In the genomic region with DNA sequence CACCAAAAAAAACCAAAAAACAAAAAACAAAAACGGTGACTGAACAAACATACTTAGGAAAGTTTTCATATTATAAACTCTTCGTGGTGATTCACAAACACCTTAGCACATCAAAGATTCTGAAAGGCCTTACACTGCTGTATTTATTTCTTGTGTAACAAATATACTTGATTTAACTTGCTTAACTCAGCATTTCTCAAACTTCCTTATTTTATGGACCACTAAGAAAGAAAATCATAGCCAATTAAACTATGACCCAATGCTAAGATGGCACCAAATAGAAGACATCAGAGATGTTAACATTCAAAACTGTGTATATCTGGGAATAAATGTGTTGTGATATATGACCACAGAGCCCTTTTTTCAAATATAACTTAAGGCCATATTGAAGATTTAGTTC, we compare ENCODE assay signal across 1 cellular context.
TF ChIP-seq lines count a peak whose summit lies in the region.

No MANE protein-coding gene starts in this region.

TF ChIP-seq in WTC11, 78 proteins besides CTCF, POLR2A, EP300 and RAD21 (continued from another document):
- TF ChIP-seq, protein P1, sequence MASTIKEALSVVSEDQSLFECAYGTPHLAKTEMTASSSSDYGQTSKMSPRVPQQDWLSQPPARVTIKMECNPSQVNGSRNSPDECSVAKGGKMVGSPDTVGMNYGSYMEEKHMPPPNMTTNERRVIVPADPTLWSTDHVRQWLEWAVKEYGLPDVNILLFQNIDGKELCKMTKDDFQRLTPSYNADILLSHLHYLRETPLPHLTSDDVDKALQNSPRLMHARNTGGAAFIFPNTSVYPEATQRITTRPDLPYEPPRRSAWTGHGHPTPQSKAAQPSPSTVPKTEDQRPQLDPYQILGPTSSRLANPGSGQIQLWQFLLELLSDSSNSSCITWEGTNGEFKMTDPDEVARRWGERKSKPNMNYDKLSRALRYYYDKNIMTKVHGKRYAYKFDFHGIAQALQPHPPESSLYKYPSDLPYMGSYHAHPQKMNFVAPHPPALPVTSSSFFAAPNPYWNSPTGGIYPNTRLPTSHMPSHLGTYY (CRISPR knock-in tag; IDR thresholded peaks at IDR 0.05) = no peak
TF ChIP-seq in WTC11: peak in this region for 0.
